Comparison of ENCODE assay signal across 1 cellular context in the genomic region with DNA sequence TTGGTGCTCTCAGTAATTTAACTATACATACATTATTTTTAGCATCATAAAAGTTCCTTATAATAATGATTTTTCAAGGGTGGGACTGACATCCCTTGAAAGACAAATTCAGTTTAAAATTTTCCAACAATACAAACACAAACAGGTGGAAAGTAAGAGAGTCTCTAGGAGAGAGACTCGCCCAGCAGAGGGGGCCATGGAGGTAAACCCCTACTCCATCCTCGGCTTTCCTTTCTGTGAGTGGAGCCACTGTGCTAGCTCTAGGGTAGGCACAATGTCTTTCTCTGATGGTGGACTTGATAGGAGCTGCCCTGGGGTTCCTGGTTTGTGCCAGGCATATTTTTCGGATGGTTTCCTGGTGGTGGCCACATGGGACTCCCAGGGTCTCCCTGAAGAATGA.
TF ChIP-seq lines count a peak whose summit lies in the region.

No MANE protein-coding gene starts in this region.

TF ChIP-seq in H1, 55 proteins besides CTCF, POLR2A, EP300 and RAD21:
- no peak for TF ChIP-seq SUZ12 (IDR thresholded peaks at IDR 0.05; ENCODE audit: low read length)
- no peak for TF ChIP-seq CBX5 (IDR thresholded peaks at IDR 0.05; ENCODE audit: low read depth, low read length)
- no peak for TF ChIP-seq SP1 (IDR thresholded peaks at IDR 0.05; ENCODE audit: low read depth, low read length)
- no peak for TF ChIP-seq SP4 (IDR thresholded peaks at IDR 0.05; ENCODE audit: low read length)
- no peak for TF ChIP-seq YY1 (IDR thresholded peaks at IDR 0.05; ENCODE audit: low read depth, low read length)
- no peak for TF ChIP-seq POLR2AphosphoS5 (IDR thresholded peaks at IDR 0.05; ENCODE audit: low read depth, low read length)
- no peak for TF ChIP-seq POU5F1 (IDR thresholded peaks at IDR 0.05; ENCODE audit: low read depth, low read length)
- TF ChIP-seq, protein P1, sequence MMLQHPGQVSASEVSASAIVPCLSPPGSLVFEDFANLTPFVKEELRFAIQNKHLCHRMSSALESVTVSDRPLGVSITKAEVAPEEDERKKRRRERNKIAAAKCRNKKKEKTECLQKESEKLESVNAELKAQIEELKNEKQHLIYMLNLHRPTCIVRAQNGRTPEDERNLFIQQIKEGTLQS (IDR thresholded peaks at IDR 0.05; ENCODE audit: insufficient read depth, low read depth, low read length), result no peak
- no peak for TF ChIP-seq MAX (IDR thresholded peaks at IDR 0.05)
- TF ChIP-seq CHD1 (IDR thresholded peaks at IDR 0.05; ENCODE audit: low read depth, low read length), result no peak
